ENCODE assay signal across 1 cellular context in the genomic region with DNA sequence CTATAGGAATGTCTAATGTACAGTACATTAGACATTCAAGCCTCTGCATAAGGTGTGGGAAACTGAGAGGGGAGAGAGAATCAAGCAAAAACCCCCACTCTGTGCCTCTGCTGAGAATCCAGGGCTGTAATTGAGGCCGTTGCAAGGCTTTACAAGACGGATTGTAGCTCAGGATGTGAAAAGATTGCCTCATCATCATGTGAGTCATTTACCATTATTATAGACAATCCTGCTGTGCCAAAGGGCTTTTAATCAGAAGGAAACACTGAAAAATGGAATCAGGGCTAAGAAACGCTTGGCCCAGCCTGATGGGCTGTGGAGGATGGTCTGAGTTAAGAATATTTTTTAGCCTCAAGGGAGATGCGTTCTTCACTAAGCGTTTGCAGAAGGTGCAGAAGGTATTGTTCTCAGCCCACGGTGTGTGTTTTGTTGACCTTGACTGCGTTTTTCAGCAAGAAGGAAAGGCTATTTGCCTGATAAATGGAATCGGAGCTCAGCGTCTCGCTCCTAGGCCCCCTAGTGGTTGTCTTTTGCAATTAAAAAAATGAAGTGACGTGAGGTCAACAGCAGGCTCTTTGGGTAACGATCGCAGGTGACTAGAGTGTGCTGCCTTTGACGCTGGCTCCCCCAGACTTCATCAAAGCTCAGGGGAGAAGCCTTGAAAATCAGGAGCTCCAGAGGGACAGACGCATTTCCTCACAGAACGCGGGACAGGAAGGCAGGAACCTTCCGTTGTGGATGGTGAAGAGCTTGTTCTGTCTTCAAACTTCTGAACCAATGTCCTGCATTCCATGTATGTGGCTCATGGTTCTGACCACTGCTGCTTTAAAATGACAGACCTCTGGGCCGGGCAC.
TF ChIP-seq lines count a peak whose summit lies in the region.

No MANE protein-coding gene starts in this region.

TF ChIP-seq in K562, 482 proteins besides CTCF, POLR2A, EP300 and RAD21 (continued from another document and continues in another):
- TF ChIP-seq, protein P1, sequence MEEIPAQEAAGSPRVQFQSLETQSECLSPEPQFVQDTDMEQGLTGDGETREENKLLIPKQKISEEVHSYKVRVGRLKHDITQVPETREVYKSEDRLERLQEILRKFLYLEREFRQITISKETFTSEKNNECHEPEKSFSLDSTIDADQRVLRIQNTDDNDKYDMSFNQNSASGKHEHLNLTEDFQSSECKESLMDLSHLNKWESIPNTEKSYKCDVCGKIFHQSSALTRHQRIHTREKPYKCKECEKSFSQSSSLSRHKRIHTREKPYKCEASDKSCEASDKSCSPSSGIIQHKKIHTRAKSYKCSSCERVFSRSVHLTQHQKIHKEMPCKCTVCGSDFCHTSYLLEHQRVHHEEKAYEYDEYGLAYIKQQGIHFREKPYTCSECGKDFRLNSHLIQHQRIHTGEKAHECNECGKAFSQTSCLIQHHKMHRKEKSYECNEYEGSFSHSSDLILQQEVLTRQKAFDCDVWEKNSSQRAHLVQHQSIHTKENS (CRISPR knock-in tag; IDR thresholded peaks at IDR 0.05): no peak
- TF ChIP-seq KAT7 (CRISPR knock-in tag; IDR thresholded peaks at IDR 0.05; ENCODE audit: borderline replicate concordance): no peak
- no peak for TF ChIP-seq SNRNP70 (optimal IDR thresholded peaks at IDR 0.05; ENCODE audit: low read depth, low read length)
- TF ChIP-seq, protein P2, sequence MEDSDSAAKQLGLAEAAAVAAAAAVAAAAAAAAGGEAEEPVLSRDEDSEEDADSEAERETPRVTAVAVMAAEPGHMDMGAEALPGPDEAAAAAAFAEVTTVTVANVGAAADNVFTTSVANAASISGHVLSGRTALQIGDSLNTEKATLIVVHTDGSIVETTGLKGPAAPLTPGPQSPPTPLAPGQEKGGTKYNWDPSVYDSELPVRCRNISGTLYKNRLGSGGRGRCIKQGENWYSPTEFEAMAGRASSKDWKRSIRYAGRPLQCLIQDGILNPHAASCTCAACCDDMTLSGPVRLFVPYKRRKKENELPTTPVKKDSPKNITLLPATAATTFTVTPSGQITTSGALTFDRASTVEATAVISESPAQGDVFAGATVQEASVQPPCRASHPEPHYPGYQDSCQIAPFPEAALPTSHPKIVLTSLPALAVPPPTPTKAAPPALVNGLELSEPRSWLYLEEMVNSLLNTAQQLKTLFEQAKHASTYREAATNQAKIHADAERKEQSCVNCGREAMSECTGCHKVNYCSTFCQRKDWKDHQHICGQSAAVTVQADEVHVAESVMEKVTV (CRISPR knock-in tag; IDR thresholded peaks at IDR 0.05): no peak
- TF ChIP-seq KLF1 (tag; IDR thresholded peaks at IDR 0.05): no peak
- TF ChIP-seq STAT5B (CRISPR knock-in tag; IDR thresholded peaks at IDR 0.05): no peak
- TF ChIP-seq, protein P3, sequence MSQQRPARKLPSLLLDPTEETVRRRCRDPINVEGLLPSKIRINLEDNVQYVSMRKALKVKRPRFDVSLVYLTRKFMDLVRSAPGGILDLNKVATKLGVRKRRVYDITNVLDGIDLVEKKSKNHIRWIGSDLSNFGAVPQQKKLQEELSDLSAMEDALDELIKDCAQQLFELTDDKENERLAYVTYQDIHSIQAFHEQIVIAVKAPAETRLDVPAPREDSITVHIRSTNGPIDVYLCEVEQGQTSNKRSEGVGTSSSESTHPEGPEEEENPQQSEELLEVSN (IDR thresholded peaks at IDR 0.05; ENCODE audit: borderline replicate concordance in 1 of 2, extremely low read depth in 1 of 2, insufficient read depth in 1 of 2, insufficient read length in 1 of 2, low read depth in 1 of 2, low read length in 1 of 2, poor library complexity in 1 of 2, severe bottlenecking in 1 of 2): peak in 1 of 2 experiments; percentile 67
- TF ChIP-seq GABPB1 (CRISPR knock-in tag; IDR thresholded peaks at IDR 0.05): 0 out of 2 replicates have a peak, but pooled peaks have one; percentile 32
- TF ChIP-seq, protein P4, sequence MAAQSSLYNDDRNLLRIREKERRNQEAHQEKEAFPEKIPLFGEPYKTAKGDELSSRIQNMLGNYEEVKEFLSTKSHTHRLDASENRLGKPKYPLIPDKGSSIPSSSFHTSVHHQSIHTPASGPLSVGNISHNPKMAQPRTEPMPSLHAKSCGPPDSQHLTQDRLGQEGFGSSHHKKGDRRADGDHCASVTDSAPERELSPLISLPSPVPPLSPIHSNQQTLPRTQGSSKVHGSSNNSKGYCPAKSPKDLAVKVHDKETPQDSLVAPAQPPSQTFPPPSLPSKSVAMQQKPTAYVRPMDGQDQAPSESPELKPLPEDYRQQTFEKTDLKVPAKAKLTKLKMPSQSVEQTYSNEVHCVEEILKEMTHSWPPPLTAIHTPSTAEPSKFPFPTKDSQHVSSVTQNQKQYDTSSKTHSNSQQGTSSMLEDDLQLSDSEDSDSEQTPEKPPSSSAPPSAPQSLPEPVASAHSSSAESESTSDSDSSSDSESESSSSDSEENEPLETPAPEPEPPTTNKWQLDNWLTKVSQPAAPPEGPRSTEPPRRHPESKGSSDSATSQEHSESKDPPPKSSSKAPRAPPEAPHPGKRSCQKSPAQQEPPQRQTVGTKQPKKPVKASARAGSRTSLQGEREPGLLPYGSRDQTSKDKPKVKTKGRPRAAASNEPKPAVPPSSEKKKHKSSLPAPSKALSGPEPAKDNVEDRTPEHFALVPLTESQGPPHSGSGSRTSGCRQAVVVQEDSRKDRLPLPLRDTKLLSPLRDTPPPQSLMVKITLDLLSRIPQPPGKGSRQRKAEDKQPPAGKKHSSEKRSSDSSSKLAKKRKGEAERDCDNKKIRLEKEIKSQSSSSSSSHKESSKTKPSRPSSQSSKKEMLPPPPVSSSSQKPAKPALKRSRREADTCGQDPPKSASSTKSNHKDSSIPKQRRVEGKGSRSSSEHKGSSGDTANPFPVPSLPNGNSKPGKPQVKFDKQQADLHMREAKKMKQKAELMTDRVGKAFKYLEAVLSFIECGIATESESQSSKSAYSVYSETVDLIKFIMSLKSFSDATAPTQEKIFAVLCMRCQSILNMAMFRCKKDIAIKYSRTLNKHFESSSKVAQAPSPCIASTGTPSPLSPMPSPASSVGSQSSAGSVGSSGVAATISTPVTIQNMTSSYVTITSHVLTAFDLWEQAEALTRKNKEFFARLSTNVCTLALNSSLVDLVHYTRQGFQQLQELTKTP (IDR thresholded peaks at IDR 0.05; ENCODE audit: low read depth in 1 of 2, partially characterized antibody in 2 of 2): no peak
- TF ChIP-seq ZNF175 (CRISPR knock-in tag; IDR thresholded peaks at IDR 0.05; ENCODE audit: low read depth): peak; percentile 64; the same call in 1 of the 2 replicates
- no peak for TF ChIP-seq GABPB2 (CRISPR knock-in tag; conservative IDR thresholded peaks at IDR 0.05)
- TF ChIP-seq, protein P5, sequence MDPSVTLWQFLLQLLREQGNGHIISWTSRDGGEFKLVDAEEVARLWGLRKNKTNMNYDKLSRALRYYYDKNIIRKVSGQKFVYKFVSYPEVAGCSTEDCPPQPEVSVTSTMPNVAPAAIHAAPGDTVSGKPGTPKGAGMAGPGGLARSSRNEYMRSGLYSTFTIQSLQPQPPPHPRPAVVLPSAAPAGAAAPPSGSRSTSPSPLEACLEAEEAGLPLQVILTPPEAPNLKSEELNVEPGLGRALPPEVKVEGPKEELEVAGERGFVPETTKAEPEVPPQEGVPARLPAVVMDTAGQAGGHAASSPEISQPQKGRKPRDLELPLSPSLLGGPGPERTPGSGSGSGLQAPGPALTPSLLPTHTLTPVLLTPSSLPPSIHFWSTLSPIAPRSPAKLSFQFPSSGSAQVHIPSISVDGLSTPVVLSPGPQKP (CRISPR knock-in tag; IDR thresholded peaks at IDR 0.05): no peak
- TF ChIP-seq GTF2F1 (IDR thresholded peaks at IDR 0.05; ENCODE audit: low read depth, low read length): no peak
- TF ChIP-seq NFE2L1 (tag; IDR thresholded peaks at IDR 0.05; ENCODE audit: borderline replicate concordance, low read depth): no peak
- TF ChIP-seq, protein P6, sequence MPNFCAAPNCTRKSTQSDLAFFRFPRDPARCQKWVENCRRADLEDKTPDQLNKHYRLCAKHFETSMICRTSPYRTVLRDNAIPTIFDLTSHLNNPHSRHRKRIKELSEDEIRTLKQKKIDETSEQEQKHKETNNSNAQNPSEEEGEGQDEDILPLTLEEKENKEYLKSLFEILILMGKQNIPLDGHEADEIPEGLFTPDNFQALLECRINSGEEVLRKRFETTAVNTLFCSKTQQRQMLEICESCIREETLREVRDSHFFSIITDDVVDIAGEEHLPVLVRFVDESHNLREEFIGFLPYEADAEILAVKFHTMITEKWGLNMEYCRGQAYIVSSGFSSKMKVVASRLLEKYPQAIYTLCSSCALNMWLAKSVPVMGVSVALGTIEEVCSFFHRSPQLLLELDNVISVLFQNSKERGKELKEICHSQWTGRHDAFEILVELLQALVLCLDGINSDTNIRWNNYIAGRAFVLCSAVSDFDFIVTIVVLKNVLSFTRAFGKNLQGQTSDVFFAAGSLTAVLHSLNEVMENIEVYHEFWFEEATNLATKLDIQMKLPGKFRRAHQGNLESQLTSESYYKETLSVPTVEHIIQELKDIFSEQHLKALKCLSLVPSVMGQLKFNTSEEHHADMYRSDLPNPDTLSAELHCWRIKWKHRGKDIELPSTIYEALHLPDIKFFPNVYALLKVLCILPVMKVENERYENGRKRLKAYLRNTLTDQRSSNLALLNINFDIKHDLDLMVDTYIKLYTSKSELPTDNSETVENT (CRISPR knock-in tag; IDR thresholded peaks at IDR 0.05): no peak
- TF ChIP-seq, protein P7, sequence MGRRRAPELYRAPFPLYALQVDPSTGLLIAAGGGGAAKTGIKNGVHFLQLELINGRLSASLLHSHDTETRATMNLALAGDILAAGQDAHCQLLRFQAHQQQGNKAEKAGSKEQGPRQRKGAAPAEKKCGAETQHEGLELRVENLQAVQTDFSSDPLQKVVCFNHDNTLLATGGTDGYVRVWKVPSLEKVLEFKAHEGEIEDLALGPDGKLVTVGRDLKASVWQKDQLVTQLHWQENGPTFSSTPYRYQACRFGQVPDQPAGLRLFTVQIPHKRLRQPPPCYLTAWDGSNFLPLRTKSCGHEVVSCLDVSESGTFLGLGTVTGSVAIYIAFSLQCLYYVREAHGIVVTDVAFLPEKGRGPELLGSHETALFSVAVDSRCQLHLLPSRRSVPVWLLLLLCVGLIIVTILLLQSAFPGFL (CRISPR knock-in tag; IDR thresholded peaks at IDR 0.05): no peak
- TF ChIP-seq SMC3 (conservative IDR thresholded peaks at IDR 0.05; ENCODE audit: insufficient read depth, low read depth, low read length): 0 out of 2 replicates have a peak, but pooled peaks have one; percentile 39
- no peak for TF ChIP-seq CCNT2 (IDR thresholded peaks at IDR 0.05; ENCODE audit: borderline replicate concordance, extremely low read depth, insufficient read length, low read depth, low read length)
- no peak for TF ChIP-seq ZNF140 (CRISPR knock-in tag; IDR thresholded peaks at IDR 0.05)
- TF ChIP-seq, protein P8, sequence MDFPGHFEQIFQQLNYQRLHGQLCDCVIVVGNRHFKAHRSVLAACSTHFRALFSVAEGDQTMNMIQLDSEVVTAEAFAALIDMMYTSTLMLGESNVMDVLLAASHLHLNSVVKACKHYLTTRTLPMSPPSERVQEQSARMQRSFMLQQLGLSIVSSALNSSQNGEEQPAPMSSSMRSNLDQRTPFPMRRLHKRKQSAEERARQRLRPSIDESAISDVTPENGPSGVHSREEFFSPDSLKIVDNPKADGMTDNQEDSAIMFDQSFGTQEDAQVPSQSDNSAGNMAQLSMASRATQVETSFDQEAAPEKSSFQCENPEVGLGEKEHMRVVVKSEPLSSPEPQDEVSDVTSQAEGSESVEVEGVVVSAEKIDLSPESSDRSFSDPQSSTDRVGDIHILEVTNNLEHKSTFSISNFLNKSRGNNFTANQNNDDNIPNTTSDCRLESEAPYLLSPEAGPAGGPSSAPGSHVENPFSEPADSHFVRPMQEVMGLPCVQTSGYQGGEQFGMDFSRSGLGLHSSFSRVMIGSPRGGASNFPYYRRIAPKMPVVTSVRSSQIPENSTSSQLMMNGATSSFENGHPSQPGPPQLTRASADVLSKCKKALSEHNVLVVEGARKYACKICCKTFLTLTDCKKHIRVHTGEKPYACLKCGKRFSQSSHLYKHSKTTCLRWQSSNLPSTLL (IDR thresholded peaks at IDR 0.05): no peak
- TF ChIP-seq, protein P9, sequence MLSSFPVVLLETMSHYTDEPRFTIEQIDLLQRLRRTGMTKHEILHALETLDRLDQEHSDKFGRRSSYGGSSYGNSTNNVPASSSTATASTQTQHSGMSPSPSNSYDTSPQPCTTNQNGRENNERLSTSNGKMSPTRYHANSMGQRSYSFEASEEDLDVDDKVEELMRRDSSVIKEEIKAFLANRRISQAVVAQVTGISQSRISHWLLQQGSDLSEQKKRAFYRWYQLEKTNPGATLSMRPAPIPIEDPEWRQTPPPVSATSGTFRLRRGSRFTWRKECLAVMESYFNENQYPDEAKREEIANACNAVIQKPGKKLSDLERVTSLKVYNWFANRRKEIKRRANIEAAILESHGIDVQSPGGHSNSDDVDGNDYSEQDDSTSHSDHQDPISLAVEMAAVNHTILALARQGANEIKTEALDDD (IDR thresholded peaks at IDR 0.05): peak; percentile 62
- no peak for TF ChIP-seq NR2F6 (CRISPR knock-in tag; IDR thresholded peaks at IDR 0.05)
- TF ChIP-seq HDAC1 (IDR thresholded peaks at IDR 0.05): no peak
- TF ChIP-seq SOX6 (IDR thresholded peaks at IDR 0.05): peak; percentile 84
- no peak for TF ChIP-seq TCF3 (CRISPR knock-in tag; IDR thresholded peaks at IDR 0.05)
- no peak for TF ChIP-seq WHSC1 (IDR thresholded peaks at IDR 0.05; ENCODE audit: low read length)
- TF ChIP-seq, protein P10, sequence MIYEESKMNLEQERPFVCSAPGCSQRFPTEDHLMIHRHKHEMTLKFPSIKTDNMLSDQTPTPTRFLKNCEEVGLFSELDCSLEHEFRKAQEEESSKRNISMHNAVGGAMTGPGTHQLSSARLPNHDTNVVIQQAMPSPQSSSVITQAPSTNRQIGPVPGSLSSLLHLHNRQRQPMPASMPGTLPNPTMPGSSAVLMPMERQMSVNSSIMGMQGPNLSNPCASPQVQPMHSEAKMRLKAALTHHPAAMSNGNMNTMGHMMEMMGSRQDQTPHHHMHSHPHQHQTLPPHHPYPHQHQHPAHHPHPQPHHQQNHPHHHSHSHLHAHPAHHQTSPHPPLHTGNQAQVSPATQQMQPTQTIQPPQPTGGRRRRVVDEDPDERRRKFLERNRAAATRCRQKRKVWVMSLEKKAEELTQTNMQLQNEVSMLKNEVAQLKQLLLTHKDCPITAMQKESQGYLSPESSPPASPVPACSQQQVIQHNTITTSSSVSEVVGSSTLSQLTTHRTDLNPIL (CRISPR knock-in tag; IDR thresholded peaks at IDR 0.05): no peak
- TF ChIP-seq MTF1 (CRISPR knock-in tag; IDR thresholded peaks at IDR 0.05; ENCODE audit: borderline replicate concordance): no peak
- TF ChIP-seq ZNF695 (CRISPR knock-in tag; IDR thresholded peaks at IDR 0.05): no peak
- no peak for TF ChIP-seq ZBTB7A (IDR thresholded peaks at IDR 0.05; ENCODE audit: borderline replicate concordance, control insufficient read depth, low read depth, low read length)
- no peak for TF ChIP-seq DNMT1 (IDR thresholded peaks at IDR 0.05)
- no peak for TF ChIP-seq RBM17 (IDR thresholded peaks at IDR 0.05; ENCODE audit: borderline replicate concordance, low read depth, low read length)
- TF ChIP-seq STAT5A (IDR thresholded peaks at IDR 0.05; ENCODE audit: borderline replicate concordance, low read length): no peak
- TF ChIP-seq KHSRP (IDR thresholded peaks at IDR 0.05): no peak
- no peak for TF ChIP-seq MXI1 (IDR thresholded peaks at IDR 0.05; ENCODE audit: low read depth, low read length)
- no peak for TF ChIP-seq CREBBP (IDR thresholded peaks at IDR 0.05; ENCODE audit: low read depth, low read length)
- TF ChIP-seq ELF4 (CRISPR knock-in tag; IDR thresholded peaks at IDR 0.05): no peak
- TF ChIP-seq HDGF (IDR thresholded peaks at IDR 0.05): no peak
- no peak for TF ChIP-seq ZNF217 (CRISPR knock-in tag; IDR thresholded peaks at IDR 0.05)
- no peak for TF ChIP-seq ZNF143 (CRISPR knock-in tag; IDR thresholded peaks at IDR 0.05)
- TF ChIP-seq SLC30A9 (CRISPR knock-in tag; IDR thresholded peaks at IDR 0.05): no peak
- TF ChIP-seq MTA1 (IDR thresholded peaks at IDR 0.05; ENCODE audit: borderline replicate concordance): no peak
- TF ChIP-seq ZBTB8A (IDR thresholded peaks at IDR 0.05; ENCODE audit: partially characterized antibody): no peak
- TF ChIP-seq SIN3A (IDR thresholded peaks at IDR 0.05; ENCODE audit: borderline replicate concordance in 2 of 2, control insufficient read depth in 1 of 2, low read depth in 2 of 2, low read length in 2 of 2): no peak
